ENCODE assay signal across 8 cellular contexts in the genomic region with DNA sequence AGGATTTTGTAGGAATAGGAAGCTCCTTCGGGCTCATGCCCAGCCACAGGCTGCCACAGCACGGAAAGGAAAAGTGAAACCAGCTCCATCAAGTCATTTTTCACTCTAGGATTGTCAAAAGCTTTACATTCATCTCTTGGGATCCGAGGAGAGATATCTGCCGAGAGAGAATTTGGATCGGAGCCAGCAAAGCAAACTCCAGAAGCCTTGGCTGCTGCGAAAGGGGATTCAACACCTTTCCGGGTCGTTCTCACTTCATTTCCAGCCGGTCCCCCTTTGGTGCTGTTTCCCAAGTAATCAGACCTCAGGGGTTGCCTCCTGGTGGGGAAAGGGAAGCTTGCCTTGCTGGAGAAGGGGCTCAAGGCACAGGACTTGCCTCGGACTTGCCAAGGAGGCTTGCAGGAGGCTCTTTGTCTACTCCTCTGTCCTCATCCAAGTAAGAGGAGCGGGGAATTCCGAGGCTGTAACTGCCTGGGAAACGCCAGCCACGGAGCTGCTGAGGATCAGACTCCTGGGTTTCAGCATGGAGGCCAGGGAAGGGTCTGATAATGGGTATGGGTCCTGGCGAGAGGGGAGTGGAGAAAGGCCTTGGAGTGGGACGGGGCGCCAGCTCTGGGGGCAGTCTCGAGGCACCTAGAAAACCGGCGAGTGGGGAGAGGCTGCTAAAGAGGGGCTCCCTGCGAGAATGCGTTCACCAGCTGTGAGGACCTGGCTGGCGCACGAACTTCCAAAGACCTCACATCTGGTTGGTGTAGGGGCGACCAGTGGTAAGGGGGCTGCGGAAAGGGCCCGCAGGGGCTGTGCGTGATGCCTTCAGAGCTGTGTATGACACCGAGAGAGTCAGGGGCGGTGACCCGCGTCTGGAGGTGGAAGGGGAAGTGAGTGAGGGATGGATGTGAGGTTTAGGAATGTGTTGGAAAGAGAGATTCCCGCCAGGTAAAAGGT. TPM values are rescaled to one million over a fixed set of nuclear protein-coding genes. Genes with fewer than 3 reads are reported as not detected.
DNase-seq lines count a peak whose midpoint lies in the region; ATAC-seq and TF ChIP-seq lines count a peak whose summit lies in the region.

No MANE protein-coding gene starts in this region.

- no peaks in the 10 kb centered on the region for H3K36me3 ChIP-seq in HUES64 (ENCODE audit: insufficient read depth, low read length)
- no peaks in the 10 kb centered on the region for H3K36me3 ChIP-seq in mucosa of descending colon (ENCODE audit: low read depth)
- no peaks in the 10 kb centered on the region for H3K36me3 ChIP-seq in thyroid gland

- H3K4me1 ChIP-seq in HUES64 (ENCODE audit: insufficient read depth, low read length) (no peaks in the 10 kb centered on the region), mucosa of descending colon (ENCODE audit: low read depth) (no peaks in the 10 kb centered on the region), thyroid gland (peaks cover 0 to 13% of the 10 kb centered on the region in 2 donors)

- POLR2A ChIA-PET in HEK293T (lab: Yijun Ruan, JAX), result no interaction called here

- peak; percentile 60 for ATAC-seq in mucosa of descending colon
- ATAC-seq in GM21576 (IDR thresholded peaks at IDR 0.05; ENCODE audit: unreplicated experiment), result no peak

- DNase-seq in COR-L47 (lab: John Stamatoyannopoulos, UW) (peak; percentile 49), epithelial cell of proximal tubule (ENCODE audit: low read depth) (peak; percentile 31), mucosa of descending colon (peak; percentile 57 to 64 (median 63)), thyroid gland (peak; percentile 26 to 29), HEK293T (ENCODE audit: extremely low spot score) (no peak)
- peak; percentile 11 for DNase-seq in activated CD4-positive, alpha-beta T cell treated with anti-CD3 and anti-CD28 coated beads, Interleukin-2, amount 50 U/mL, for 1 hour

- H3K9me3 ChIP-seq in HUES64 (ENCODE audit: insufficient read depth, low read depth, low read length) (no peaks in the 10 kb centered on the region), mucosa of descending colon (no peaks in the 10 kb centered on the region), thyroid gland (no peaks in the 10 kb centered on the region)

- H3K9ac ChIP-seq in HUES64 (ENCODE audit: low read depth, low read length), result peak overlapping the region; percentile 39

- CTCF ChIA-PET in HEK293T (lab: Yijun Ruan, JAX), result no interaction called here

- H3K27ac ChIP-seq in HUES64 (ENCODE audit: low read depth, low read length) (no peak overlapping the region), thyroid gland (peak overlapping the region in 1 of 3 donors; percentile 6)

- H3K4me3 ChIP-seq in HUES64 (ENCODE audit: low read length), result peak overlapping the region; percentile 61
- peak overlapping the region; percentile 80 for H3K4me3 ChIP-seq in epithelial cell of proximal tubule (ENCODE audit: low read depth, low read length)
- H3K4me3 ChIP-seq in mucosa of descending colon, result peak overlapping the region; percentile 28
- peak overlapping the region; percentile 39 to 82 (median 41) for H3K4me3 ChIP-seq in thyroid gland (replicated peaks in 1 of 3)

- H3K27me3 ChIP-seq in HUES64 (ENCODE audit: insufficient read depth, low read length), result peaks cover 57% of the 10 kb centered on the region
- H3K27me3 ChIP-seq in thyroid gland, result no peaks in the 10 kb centered on the region

- no peak for TF ChIP-seq POLR2A in thyroid gland (IDR thresholded peaks at IDR 0.05)

- TF ChIP-seq CTCF in epithelial cell of proximal tubule (conservative IDR thresholded peaks at IDR 0.05; ENCODE audit: low read depth, low read length), result peak; percentile 23
- TF ChIP-seq CTCF in mucosa of descending colon (IDR thresholded peaks at IDR 0.05), result no peak
- no peak for TF ChIP-seq CTCF in thyroid gland (IDR thresholded peaks at IDR 0.05)

- intact Hi-C loops in mucosa of descending colon (cut with DNase I, micrococcal nuclease) (no loop called here), thyroid gland (cut with DNase I) (no loop called here)

- WGBS in HUES64, result 11% methylated on average over 33 of the region's 33 CpGs
- 1 to 2% methylated on average over 32 to 33 of the region's 33 CpGs for WGBS in thyroid gland, 2 donors

TF ChIP-seq in HEK293T, 16 proteins besides CTCF, POLR2A, EP300 and RAD21:
- TF ChIP-seq TARDBP (IDR thresholded peaks at IDR 0.05) (no peak), HDGF (IDR thresholded peaks at IDR 0.05; ENCODE audit: borderline replicate concordance) (no peak), FOXM1 (IDR thresholded peaks at IDR 0.05; ENCODE audit: borderline replicate concordance) (no peak), BHLHE40 (IDR thresholded peaks at IDR 0.05; ENCODE audit: borderline replicate concordance) (no peak), L3MBTL2 (conservative IDR thresholded peaks at IDR 0.05) (no peak), SP1 (IDR thresholded peaks at IDR 0.05) (no peak), ELF4 (IDR thresholded peaks at IDR 0.05) (no peak), NFRKB (IDR thresholded peaks at IDR 0.05) (no peak)

RNA-seq across cellular contexts. Expression of a gene that starts 0.7 kb away (rescaled TPM):
- 0.35 TPM for polyA plus RNA-seq in HUES64 (2013, experiment 1 of 2)
- polyA plus RNA-seq in HUES64 (2013, experiment 2 of 2), result 0.44 TPM
- total RNA-seq in epithelial cell of proximal tubule (0.87 and 3.2 TPM in 2 replicates), mucosa of descending colon (1 to 10 TPM; 2.6 to 5.7 (median 2.8) TPM), thyroid gland (1 to 10 TPM in 1 of 4 donors, not detected in 3; 1.4 TPM)

RNA-seq across cellular contexts. Expression of a gene that starts 50.1 kb away (rescaled TPM):
- 0.05 TPM for polyA plus RNA-seq in HUES64 (2013, experiment 1 of 2)
- 0.06 TPM for polyA plus RNA-seq in HUES64 (2013, experiment 2 of 2)
- under 0.01 TPM in 1 of 2 replicates, not detected in the other for total RNA-seq in epithelial cell of proximal tubule
- 10 to 100 TPM in 2 of 3 donors, 1 to 10 TPM in 1; 8.1 to 17.4 (median 12.6) TPM for total RNA-seq in mucosa of descending colon
- not detected for total RNA-seq in thyroid gland

RNA-seq across cellular contexts. Expression of a gene that starts 55.9 kb away (rescaled TPM):
- not detected for polyA plus RNA-seq in HUES64 (2013, experiment 1 of 2)
- not detected for polyA plus RNA-seq in HUES64 (2013, experiment 2 of 2)
- total RNA-seq in epithelial cell of proximal tubule (not detected in 2 replicates), mucosa of descending colon (not detected), thyroid gland (not detected)

RNA-seq across cellular contexts. Expression of a gene that starts 56.0 kb away (rescaled TPM):
- polyA plus RNA-seq in HUES64 (2013, experiment 1 of 2), result 22.3 TPM
- polyA plus RNA-seq in HUES64 (2013, experiment 2 of 2), result 30.4 TPM
- total RNA-seq in epithelial cell of proximal tubule (48.8 and 54.0 TPM in 2 replicates), mucosa of descending colon (10 to 100 TPM; 24.4 to 40.5 (median 28.0) TPM), thyroid gland (10 to 100 TPM; 32.4 to 55.3 (median 37.2) TPM)

Comparison
In these comparisons a context has a peak if more than half of its experiments do, and no peak if none do; other contexts are left out.
1. H3K4me3 ChIP-seq: peak in every context shown above with its lines; median percentile 80 in epithelial cell of proximal tubule; 61 in HUES64; 41 in thyroid gland; 28 in mucosa of descending colon.